13 cellular contexts compared by ENCODE assay signal in genomic region chr5:37786855-37787254, GRCh38. TPM values are rescaled to one million over a fixed set of nuclear protein-coding genes. Genes with fewer than 3 reads are reported as not detected.
DNase-seq lines count a peak whose midpoint lies in the region; FAIRE-seq and TF ChIP-seq lines count a peak whose summit lies in the region.
"Had no signal": no experiment of that assay in that cellular context is flagged by ENCODE, and none has a peak within 500 bp of the region (broad histone marks: within the 10 kb centered on the region; RNA-seq: fewer than 3 reads in every experiment).

No MANE protein-coding gene starts in this region.

- POLR2A ChIA-PET in A673 (lab: Charles Lee; ENCODE audit: low non-redundant PET): no interaction called here

- intact Hi-C loops in A673 (cut with micrococcal nuclease; ENCODE audit: unreplicated experiment): no loop called here

- H3K4me3 ChIP-seq in brain microvascular endothelial cell (ENCODE audit: low read depth, low read length): no peak overlapping the region
- H3K4me3 ChIP-seq in A673 (ENCODE audit: low read depth, low read length, poor library complexity, severe bottlenecking): no peak overlapping the region

- CTCF ChIA-PET in A673 (lab: Charles Lee): no interaction called here

- BruUV-seq in A673 (replicated peaks; lab: Mats Ljungman, UMichigan): no TSS peak

- H3K27ac ChIP-seq in brain microvascular endothelial cell (no peak overlapping the region), A673 (ENCODE audit: low read depth, low read length, poor library complexity, severe bottlenecking) (no peak overlapping the region)

- H3K9me3 ChIP-seq in A673 (ENCODE audit: low read depth, low read length, poor library complexity, severe bottlenecking): no peaks in the 10 kb centered on the region

- no peak for TF ChIP-seq CTCF in brain microvascular endothelial cell (IDR thresholded peaks at IDR 0.05; ENCODE audit: low read depth, low read length, missing control alignments)
- TF ChIP-seq CTCF in D721Med (IDR thresholded peaks at IDR 0.05; ENCODE audit: insufficient read depth, missing control alignments): no peak
- TF ChIP-seq CTCF in A673 (conservative IDR thresholded peaks at IDR 0.05; ENCODE audit: low read depth, low read length): no peak

- DNase-seq in EL: peak; percentile 68
- DNase-seq in LHCN-M2 (ENCODE audit: low read depth): peak; percentile 78
- peak; percentile 20 for DNase-seq in brain microvascular endothelial cell
- peak; percentile 12 for DNase-seq in kidney glomerular epithelial cell (lab: John Stamatoyannopoulos, UW)
- DNase-seq in D721Med (ENCODE audit: insufficient read length, low spot score): no peak
- DNase-seq in NCI-H1092 (lab: John Stamatoyannopoulos, UW): no peak
- DNase-seq in A673 (ENCODE audit: low spot score): no peak
- DNase-seq in HuH-7 (ENCODE audit: low spot score): no peak
- DNase-seq: activated B cell treated with CpG ODN at 0.5 μM for 24 hours; activated T-cell treated with anti-CD3 and anti-CD28 coated beads, Interleukin-2, amount 50 U/mL, for 1 hour; anterior cingulate cortex; CD4-positive, CD25-positive, alpha-beta regulatory T cell; NCI-H748 treated with DMSO at 0.1 percent for 48 hours had no signal

- H3K4me1 ChIP-seq in A673 (ENCODE audit: insufficient read depth, low read length, poor library complexity, severe bottlenecking): no peaks in the 10 kb centered on the region

- in situ Hi-C loops in brain microvascular endothelial cell (cut with HindIII; ENCODE audit: low pct_ligation_motif_present, low sequenced_read_pairs): no loop called here

- no peak for FAIRE-seq in D721Med (lab: Jason Lieb, UNC)

- no peaks in the 10 kb centered on the region for H3K36me3 ChIP-seq in brain microvascular endothelial cell (replicated peaks)
- H3K36me3 ChIP-seq in A673 (ENCODE audit: insufficient read depth, low read length, poor library complexity, severe bottlenecking): no peaks in the 10 kb centered on the region

- H3K27me3 ChIP-seq in brain microvascular endothelial cell (replicated peaks): no peaks in the 10 kb centered on the region
- H3K27me3 ChIP-seq in A673 (replicated peaks; ENCODE audit: insufficient read depth, low read depth, low read length, poor library complexity): no peaks in the 10 kb centered on the region

RNA-seq across cellular contexts. Expression of gene GDNF, which starts 53.0 kb away (rescaled TPM):
- total RNA-seq in LHCN-M2 (2014; rRNA removed): 0.40 and 0.64 TPM in 2 replicates
- 2.1 TPM for polyA plus RNA-seq in LHCN-M2 (2012)
- 14.7 and 18.4 TPM in 2 replicates for total RNA-seq in A673 (2021)
- total RNA-seq: activated B cell treated with CpG ODN at 0.5 μM for 24 hours; CD4-positive, CD25-positive, alpha-beta regulatory T cell had no signal
- polyA plus RNA-seq: CD4-positive, CD25-positive, alpha-beta regulatory T cell had no signal

Comparison
In these comparisons a context has a peak if more than half of its experiments do, and no peak if none do; other contexts are left out.
1. DNase-seq: peak in EL (single experiment), LHCN-M2 (single experiment), brain microvascular endothelial cell (single experiment) and kidney glomerular epithelial cell (single experiment); none in D721Med (single experiment), NCI-H1092 (single experiment), A673 (single experiment) and HuH-7 (single experiment).